25 cellular contexts compared by ENCODE assay signal in genomic region chr1:36165145-36165544, GRCh38. TPM values are rescaled to one million over a fixed set of nuclear protein-coding genes. Genes with fewer than 3 reads are reported as not detected.
DNase-seq lines count a peak whose midpoint lies in the region; ATAC-seq and TF ChIP-seq lines count a peak whose summit lies in the region.
"Had no signal": no experiment of that assay in that cellular context is flagged by ENCODE, and none has a peak within 500 bp of the region (broad histone marks: within the 10 kb centered on the region; RNA-seq: fewer than 3 reads in every experiment).

No MANE protein-coding gene starts in this region.

- TF ChIP-seq EP300 in esophagus muscularis mucosa (IDR thresholded peaks at IDR 0.05) = no peak
- no peak for TF ChIP-seq EP300 in sigmoid colon (IDR thresholded peaks at IDR 0.05)

- TF ChIP-seq CTCF in esophagus muscularis mucosa (IDR thresholded peaks at IDR 0.05) (no peak), sigmoid colon (IDR thresholded peaks at IDR 0.05) (no peak)

- peaks cover 16% of the 10 kb centered on the region for H4K20me1 ChIP-seq in Karpas-422 (ENCODE audit: insufficient read depth, low read depth, low read length)

- WGBS in esophagus muscularis mucosa = 97% methylated on average over 1 of the region's 1 CpG
- WGBS in sigmoid colon, 2 donors = 58 to 98% methylated on average over 1 of the region's 1 CpG

- H3K27me3 ChIP-seq in Karpas-422 (ENCODE audit: low read length) (no peaks in the 10 kb centered on the region), esophagus muscularis mucosa (no peaks in the 10 kb centered on the region), sigmoid colon (no peaks in the 10 kb centered on the region)

- peak overlapping the region; percentile 72 for H3K27ac Mint-ChIP-seq in activated naive CD8-positive, alpha-beta T cell
- H3K27ac Mint-ChIP-seq in activated naive CD8-positive, alpha-beta T cell treated with anti-CD3 and anti-CD28 coated beads, Interleukin-2, amount 50 U/mL, for 24 hours = no peak overlapping the region

- H2AFZ ChIP-seq in Karpas-422 (ENCODE audit: low read length) = no peak overlapping the region

- no peak overlapping the region for H3K4me3 Mint-ChIP-seq in activated naive CD8-positive, alpha-beta T cell
- no peak overlapping the region for H3K4me3 Mint-ChIP-seq in activated naive CD8-positive, alpha-beta T cell treated with anti-CD3 and anti-CD28 coated beads, Interleukin-2, amount 50 U/mL, for 24 hours
- H3K4me3 Mint-ChIP-seq: activated T-cell treated with anti-CD3 and anti-CD28 coated beads, Interleukin-2, amount 50 U/mL, for 24 hours; dendritic cell treated with granulocyte-macrophage colony-stimulating factor and Interleukin-4, amounts not matched to agents 40 ng/mL and 50 ng/mL, for 4 days had no signal

- no peaks in the 10 kb centered on the region for H3K27me3 Mint-ChIP-seq in activated naive CD8-positive, alpha-beta T cell
- H3K27me3 Mint-ChIP-seq in activated naive CD8-positive, alpha-beta T cell treated with anti-CD3 and anti-CD28 coated beads, Interleukin-2, amount 50 U/mL, for 24 hours = no peaks in the 10 kb centered on the region
- H3K27me3 Mint-ChIP-seq: activated T-cell treated with anti-CD3 and anti-CD28 coated beads, Interleukin-2, amount 50 U/mL, for 24 hours; dendritic cell treated with granulocyte-macrophage colony-stimulating factor and Interleukin-4, amounts not matched to agents 40 ng/mL and 50 ng/mL, for 4 days had no signal

- no peak for DNase-seq in activated naive CD8-positive, alpha-beta T cell treated with anti-CD3 and anti-CD28 coated beads, Interleukin-2, amount 50 U/mL, for 24 hours
- DNase-seq in Karpas-422 (no peak), esophagus muscularis mucosa (ENCODE audit: extremely low spot score) (no peak), sigmoid colon (no peak)
- DNase-seq in stimulated activated CD4-positive, alpha-beta T cell treated with anti-CD3 and anti-CD28 coated beads, Interleukin-4, amount 100 ng/mL, for 4 hours = no peak
- no peak for DNase-seq in activated effector memory CD4-positive, alpha-beta T cell treated with Interleukin-2 at 50 U/mL for 16 hours
- DNase-seq: activated naive CD4-positive, alpha-beta T cell; activated T-cell treated with anti-CD3 and anti-CD28 coated beads, Interleukin-2, amount 50 U/mL, for 24 hours; AML-193; amygdala; caudate nucleus; COR-L47; DMS79 treated with DMSO at 0.1 percent for 48 hours; GOT3; hypothalamus; KBM-7; NCI-H1417 treated with DMSO at 0.1 percent for 48 hours; NCI-H446; stimulated activated CD8-positive, alpha-beta memory T cell treated with anti-CD3 and anti-CD28 coated beads, Interleukin-4, amount 100 ng/mL, for 48 hours; substantia nigra; T-helper 1 cell had no signal

- no peaks in the 10 kb centered on the region for H3K9me2 ChIP-seq in Karpas-422 (replicated peaks; ENCODE audit: insufficient read depth, low read length)

- no peak overlapping the region for H3K4me3 ChIP-seq in Karpas-422 (ENCODE audit: low read length)
- no peak overlapping the region for H3K4me3 ChIP-seq in esophagus muscularis mucosa
- no peak overlapping the region for H3K4me3 ChIP-seq in sigmoid colon
- H3K4me3 ChIP-seq: mucosa of descending colon had no signal

- H3K4me1 ChIP-seq in Karpas-422 (ENCODE audit: low read length) (peaks cover 73% of the 10 kb centered on the region), esophagus muscularis mucosa (peaks cover 98 to 99% (median 98%) of the 10 kb centered on the region in 4 donors), sigmoid colon (peaks cover 0 to 100% (median 93%) of the 10 kb centered on the region in 4 donors)

- TF ChIP-seq POLR2A in esophagus muscularis mucosa (IDR thresholded peaks at IDR 0.05; ENCODE audit: low read depth) (no peak), sigmoid colon (IDR thresholded peaks at IDR 0.05) (no peak)

- peaks cover 4% of the 10 kb centered on the region for H3K36me3 Mint-ChIP-seq in activated naive CD8-positive, alpha-beta T cell
- peaks cover 41% of the 10 kb centered on the region for H3K36me3 Mint-ChIP-seq in activated naive CD8-positive, alpha-beta T cell treated with anti-CD3 and anti-CD28 coated beads, Interleukin-2, amount 50 U/mL, for 24 hours (ENCODE audit: low read depth)

- no peak overlapping the region for H3K9ac ChIP-seq in Karpas-422 (ENCODE audit: low read length)

- H3K27ac ChIP-seq in Karpas-422 (ENCODE audit: low read length) = peak overlapping the region; percentile 91
- H3K27ac ChIP-seq in esophagus muscularis mucosa (replicated peaks in 1 of 4) = peak overlapping the region in 3 of 4 donors; percentile 67 to 75 (median 73)
- H3K27ac ChIP-seq in sigmoid colon = peak overlapping the region; percentile 45 to 100 (median 84)

- peaks cover 94% of the 10 kb centered on the region for H3K79me2 ChIP-seq in Karpas-422 (ENCODE audit: low read length)

- no peak for ATAC-seq in activated naive CD8-positive, alpha-beta T cell treated with anti-CD3 and anti-CD28 coated beads, Interleukin-2, amount 50 U/mL, for 24 hours
- ATAC-seq in SK-N-SH treated with all-trans-retinoic acid at 6 μM for 48 hours = no peak
- ATAC-seq: mucosa of descending colon had no signal

- H3K9me3 Mint-ChIP-seq in activated naive CD8-positive, alpha-beta T cell (ENCODE audit: low read depth) = no peaks in the 10 kb centered on the region
- H3K9me3 Mint-ChIP-seq in activated naive CD8-positive, alpha-beta T cell treated with anti-CD3 and anti-CD28 coated beads, Interleukin-2, amount 50 U/mL, for 24 hours = no peaks in the 10 kb centered on the region
- H3K9me3 Mint-ChIP-seq: activated T-cell treated with anti-CD3 and anti-CD28 coated beads, Interleukin-2, amount 50 U/mL, for 24 hours had no signal

- H3K36me3 ChIP-seq in Karpas-422 (ENCODE audit: insufficient read depth, low read length) = no peaks in the 10 kb centered on the region; the same call in 1 of the 2 replicates
- H3K36me3 ChIP-seq in esophagus muscularis mucosa = peaks cover 0 to 23% (median 6%) of the 10 kb centered on the region in 4 donors
- H3K36me3 ChIP-seq in sigmoid colon = peaks cover 0 to 7% (median 4%) of the 10 kb centered on the region in 4 donors

- H3K4me1 Mint-ChIP-seq in activated naive CD8-positive, alpha-beta T cell (ENCODE audit: low read depth) = peaks cover 69% of the 10 kb centered on the region
- H3K4me1 Mint-ChIP-seq in activated naive CD8-positive, alpha-beta T cell treated with anti-CD3 and anti-CD28 coated beads, Interleukin-2, amount 50 U/mL, for 24 hours = peaks cover 59% of the 10 kb centered on the region

- intact Hi-C loops in esophagus muscularis mucosa (cut with DNase I) (no loop called here), sigmoid colon (cut with DNase I) (no loop called here)

- H3K4me2 ChIP-seq in Karpas-422 (ENCODE audit: low read depth, low read length, poor library complexity, severe bottlenecking) = peak overlapping the region; percentile 22

- H3K9me3 ChIP-seq in Karpas-422 (ENCODE audit: low read length) (no peaks in the 10 kb centered on the region), esophagus muscularis mucosa (no peaks in the 10 kb centered on the region), sigmoid colon (no peaks in the 10 kb centered on the region)
- H3K9me3 ChIP-seq: mucosa of descending colon had no signal

TF ChIP-seq in SK-N-SH treated with all-trans-retinoic acid at 6 μM for 48 hours, 23 proteins besides CTCF, POLR2A, EP300 and RAD21:
- TF ChIP-seq GLIS3 (CRISPR knock-in tag; IDR thresholded peaks at IDR 0.05) (no peak), BACH2 (CRISPR knock-in tag; IDR thresholded peaks at IDR 0.05; ENCODE audit: borderline replicate concordance) (no peak)

RNA-seq across cellular contexts. Expression of gene MAP7D1, which starts 9.2 kb away (rescaled TPM):
- 24.1 and 87.3 TPM in 2 replicates for total RNA-seq in Karpas-422 (2014; rRNA removed; shearing (Covaris generic); ENCODE audit: low replicate concordance)
- total RNA-seq in esophagus muscularis mucosa (100 to 1,000 TPM; 162 to 263 (median 225) TPM), sigmoid colon (100 to 1,000 TPM; 104 to 226 (median 129) TPM)
- 10 to 100 TPM; 31.8 to 60.9 (median 57.1) TPM for polyA plus RNA-seq in sigmoid colon

RNA-seq across cellular contexts. Expression of gene TRAPPC3, which starts 15.9 kb away (rescaled TPM):
- total RNA-seq in Karpas-422 (2014; rRNA removed; shearing (Covaris generic); ENCODE audit: low replicate concordance) = 46.7 and 81.0 TPM in 2 replicates
- total RNA-seq in esophagus muscularis mucosa (100 to 1,000 TPM in 3 of 4 donors, 10 to 100 TPM in 1; 97.9 to 164 (median 122) TPM), sigmoid colon (100 to 1,000 TPM; 108 to 177 (median 129) TPM)
- polyA plus RNA-seq in sigmoid colon = 100 to 1,000 TPM in 1 of 3 donors, 10 to 100 TPM in 2; 75.1 to 102 (median 80.9) TPM

RNA-seq across cellular contexts. Expression of gene COL8A2, which starts 40.1 kb away (rescaled TPM):
- 0.04 TPM in 1 of 2 replicates, not detected in the other for total RNA-seq in Karpas-422 (2014; rRNA removed; shearing (Covaris generic); ENCODE audit: low replicate concordance)
- 10 to 100 TPM; 20.7 to 57.4 (median 34.7) TPM for total RNA-seq in esophagus muscularis mucosa
- 10 to 100 TPM in 1 of 4 donors, 1 to 10 TPM in 3; 1.8 to 13.0 (median 4.3) TPM for total RNA-seq in sigmoid colon
- 1 to 10 TPM in 2 of 3 donors, under 1 TPM in 1; 0.60 to 3.2 (median 2.4) TPM for polyA plus RNA-seq in sigmoid colon

RNA-seq across cellular contexts. Expression of gene THRAP3, which starts 59.1 kb away (rescaled TPM):
- total RNA-seq in Karpas-422 (2014; rRNA removed; shearing (Covaris generic); ENCODE audit: low replicate concordance) = 47.0 and 56.2 TPM in 2 replicates
- total RNA-seq in esophagus muscularis mucosa = 100 to 1,000 TPM in 2 of 4 donors, 10 to 100 TPM in 2; 90.3 to 116 (median 104) TPM
- total RNA-seq in sigmoid colon = 100 to 1,000 TPM in 1 of 4 donors, 10 to 100 TPM in 3; 77.8 to 104 (median 89.9) TPM
- 10 to 100 TPM; 25.4 to 52.0 (median 30.6) TPM for polyA plus RNA-seq in sigmoid colon
